In genomic region chr5:102119252-102119651, GRCh38 we compare ENCODE assay signal across 19 cellular contexts.
"Had no signal": no experiment of that assay in that cellular context is flagged by ENCODE, and none has a peak within 500 bp of the region (broad histone marks: within the 10 kb centered on the region; RNA-seq: fewer than 3 reads in every experiment).

No MANE protein-coding gene starts in this region.

- DNase-seq: effector CD8-positive, alpha-beta T cell; endodermal cell; foreskin fibroblast; gastrocnemius medialis; head of caudate nucleus; left ventricle myocardium superior; lower lobe of right lung; naive thymus-derived CD8-positive, alpha-beta T cell; nephron progenitor cell; nucleus accumbens; right cardiac atrium; sigmoid colon; stimulated activated CD4-positive, alpha-beta T cell treated with anti-CD3 and anti-CD28 coated beads, Interleukin-4, amount 100 ng/mL, for 4 hours; stimulated activated naive CD8-positive, alpha-beta T cell treated with anti-CD3 and anti-CD28 coated beads, Interleukin-15, Interleukin-2, amounts not matched to agents 100 U/mL and 50 U/mL, for 24 hours; substantia nigra; testis; tibial artery had no signal

- ATAC-seq: esophagus mucosa; gastrocnemius medialis; left ventricle myocardium superior; lower lobe of right lung; naive thymus-derived CD8-positive, alpha-beta T cell; right cardiac atrium; stimulated activated memory B cell treated with anti-CD40 and anti-IgM and Interleukin-4, amounts not matched to agents 10 μg/mL and 1 μg/mL and 100 μg/mL, for 72 hours; stimulated activated naive CD8-positive, alpha-beta T cell treated with anti-CD3 and anti-CD28 coated beads, Interleukin-15, Interleukin-2, amounts not matched to agents 100 U/mL and 50 U/mL, for 24 hours had no signal
